ENCODE assay signal across 8 cellular contexts in the genomic region with DNA sequence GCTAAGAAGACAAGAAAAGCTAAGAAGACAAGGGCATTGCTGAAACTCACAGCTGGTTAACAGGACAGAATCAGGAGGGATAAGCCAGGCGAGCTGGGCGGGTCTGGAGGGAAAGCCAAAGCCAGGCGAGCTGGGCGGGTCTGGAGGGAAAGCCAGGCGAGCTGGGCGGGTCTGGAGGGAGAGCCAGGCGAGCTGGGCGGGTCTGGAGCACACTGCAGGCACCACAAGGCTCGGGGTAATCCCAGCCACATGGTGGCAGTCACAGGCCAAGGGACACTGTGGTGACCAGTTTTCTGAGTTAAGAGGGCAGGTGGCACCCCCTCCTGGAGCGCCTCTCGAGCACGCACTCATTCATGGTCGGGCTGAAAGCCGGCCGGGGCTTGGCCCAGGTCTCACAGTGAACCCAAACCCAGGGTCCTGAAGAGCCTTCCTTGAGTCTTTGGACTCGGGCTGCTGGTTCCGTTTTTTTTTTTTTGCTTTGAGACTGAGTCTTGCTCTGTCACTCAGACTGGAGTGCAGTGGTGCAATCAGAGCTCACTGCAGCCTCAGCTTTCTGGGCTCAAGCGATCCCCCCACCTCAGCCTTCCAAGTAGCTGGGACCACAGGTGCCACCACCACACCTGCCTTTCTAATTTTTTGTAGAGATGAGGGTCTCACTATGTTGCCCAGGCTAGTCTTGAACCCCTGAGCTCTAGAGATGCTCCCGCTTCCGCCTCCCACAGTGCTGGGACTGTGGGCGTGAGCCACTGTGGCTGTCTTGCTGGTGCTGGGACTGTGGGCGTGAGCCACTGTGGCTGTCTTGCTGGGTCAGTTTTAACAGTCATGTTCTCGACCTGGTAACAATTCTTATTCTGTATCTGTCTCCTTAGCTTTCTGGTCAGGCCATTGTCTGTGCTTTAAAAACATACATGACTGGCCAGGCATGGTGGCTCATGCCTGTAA. TPM values are rescaled to one million over a fixed set of nuclear protein-coding genes. Genes with fewer than 3 reads are reported as not detected.
DNase-seq lines count a peak whose midpoint lies in the region; ATAC-seq and TF ChIP-seq lines count a peak whose summit lies in the region.

No MANE protein-coding gene starts in this region.

- CTCF ChIA-PET in WTC11 (lab: Charles Lee) = interaction anchor here (0.5 to 2.2 kb wide), 33 partner anchors 9 to 1022 kb away, joined by 3 to 41 read pairs (median 4); partner anchors contain the start of genes CINP and TECPR2

- H3K4me1 Mint-ChIP-seq in WTC11 = peaks cover 3% of the 10 kb centered on the region

- H3K27me3 ChIP-seq in foreskin keratinocyte = no peaks in the 10 kb centered on the region
- no peaks in the 10 kb centered on the region for H3K27me3 ChIP-seq in effector memory CD4-positive, alpha-beta T cell (replicated peaks; ENCODE audit: control insufficient read depth, insufficient read depth, low read length, poor library complexity, severe bottlenecking)

- H3K9me3 ChIP-seq in effector memory CD4-positive, alpha-beta T cell (ENCODE audit: control insufficient read depth, low read length) = no peaks in the 10 kb centered on the region

- TF ChIP-seq POLR2A in NB4 (IDR thresholded peaks at IDR 0.05; ENCODE audit: extremely low read depth, insufficient read length) = no peak

- TF ChIP-seq CTCF in NB4 (IDR thresholded peaks at IDR 0.05; ENCODE audit: low read depth, low read length) (peak; percentile 44), WTC11 (IDR thresholded peaks at IDR 0.05) (no peak), foreskin keratinocyte (conservative IDR thresholded peaks at IDR 0.05) (peak; percentile 50), omental fat pad (IDR thresholded peaks at IDR 0.05) (no peak)

- peaks cover 68% of the 10 kb centered on the region for H3K36me3 Mint-ChIP-seq in WTC11

- H3K27me3 Mint-ChIP-seq in WTC11 (ENCODE audit: low read depth) = no peaks in the 10 kb centered on the region

- no peak overlapping the region for H3K4me3 Mint-ChIP-seq in WTC11

- POLR2A ChIA-PET in WTC11 (lab: Charles Lee) = interaction anchor here (0.6 to 1.2 kb wide), 5 partner anchors 13 to 268 kb away, joined by 3 read pairs; no protein-coding TSS in a partner anchor

- H3K4me3 ChIP-seq in NB4 (ENCODE audit: low read depth, low read length) = no peak overlapping the region
- no peak overlapping the region for H3K4me3 ChIP-seq in effector memory CD4-positive, alpha-beta T cell (ENCODE audit: insufficient read depth, low read depth, low read length, poor library complexity, severe bottlenecking)

- ATAC-seq in WTC11 (peak; percentile 99), foreskin keratinocyte (peak; percentile 69), omental fat pad (ENCODE audit: low FRiP score) (peak; percentile 80)

- peak; percentile 21 for DNase-seq in NCI-H345 (lab: John Stamatoyannopoulos, UW)
- no peak for DNase-seq in NCI-H345 treated with DMSO at 0.1 percent for 48 hours (lab: John Stamatoyannopoulos, UW; ENCODE audit: unreplicated experiment)
- peak; percentile 64 for DNase-seq in NB4 (ENCODE audit: low read depth)
- peak; percentile 93 for DNase-seq in WTC11 (ENCODE audit: low spot score)
- no peak for DNase-seq in foreskin keratinocyte
- DNase-seq in omental fat pad (ENCODE audit: low spot score) = no peak
- no peak for DNase-seq in NOMO-1 treated with DMSO at 0.1 percent for 48 hours (lab: John Stamatoyannopoulos, UW; ENCODE audit: unreplicated experiment)
- DNase-seq in effector memory CD4-positive, alpha-beta T cell = no peak

- peaks cover 79% of the 10 kb centered on the region for H3K36me3 ChIP-seq in effector memory CD4-positive, alpha-beta T cell (ENCODE audit: control insufficient read depth, insufficient read depth, low read length)

- H3K4me1 ChIP-seq in foreskin keratinocyte = no peaks in the 10 kb centered on the region
- H3K4me1 ChIP-seq in effector memory CD4-positive, alpha-beta T cell (ENCODE audit: control insufficient read depth, insufficient read depth, low read length, poor library complexity, severe bottlenecking) = no peaks in the 10 kb centered on the region

- no peaks in the 10 kb centered on the region for H3K9me3 Mint-ChIP-seq in WTC11

- H3K27ac ChIP-seq in foreskin keratinocyte = no peak overlapping the region
- no peak overlapping the region for H3K27ac ChIP-seq in effector memory CD4-positive, alpha-beta T cell (ENCODE audit: insufficient read depth, low read length, poor library complexity, severe bottlenecking)

- peak overlapping the region; percentile 84 for H3K27ac Mint-ChIP-seq in WTC11

TF ChIP-seq in WTC11, 78 proteins besides CTCF, POLR2A, EP300 and RAD21 (continues in another document):
- TF ChIP-seq SP1 (CRISPR knock-in tag; conservative IDR thresholded peaks at IDR 0.05) (peak; percentile 79), MAX (CRISPR knock-in tag; IDR thresholded peaks at IDR 0.05) (no peak; the same call in 1 of the 2 replicates), ZNF263 (CRISPR knock-in tag; IDR thresholded peaks at IDR 0.05; ENCODE audit: low read depth) (no peak), ETV6 (CRISPR knock-in tag; IDR thresholded peaks at IDR 0.05) (0 out of 2 replicates have a peak, but pooled peaks have one; percentile 23), NR2C2 (CRISPR knock-in tag; IDR thresholded peaks at IDR 0.05) (no peak), JAZF1 (CRISPR knock-in tag; IDR thresholded peaks at IDR 0.05) (no peak), ZNF396 (CRISPR knock-in tag; IDR thresholded peaks at IDR 0.05; ENCODE audit: borderline replicate concordance) (no peak), FOXP1 (CRISPR knock-in tag; IDR thresholded peaks at IDR 0.05; ENCODE audit: borderline replicate concordance) (peak; percentile 16; the same call in 1 of the 2 replicates), ZNF121 (CRISPR knock-in tag; IDR thresholded peaks at IDR 0.05) (peak; percentile 37; the same call in 1 of the 2 replicates), USF2 (CRISPR knock-in tag; IDR thresholded peaks at IDR 0.05) (0 out of 2 replicates have a peak, but pooled peaks have one; percentile 13), CDX4 (CRISPR knock-in tag; IDR thresholded peaks at IDR 0.05; ENCODE audit: borderline replicate concordance) (no peak), ZNF317 (CRISPR knock-in tag; IDR thresholded peaks at IDR 0.05; ENCODE audit: borderline replicate concordance, low read depth) (no peak), CREB1 (CRISPR knock-in tag; IDR thresholded peaks at IDR 0.05) (no peak), JUN (CRISPR knock-in tag; IDR thresholded peaks at IDR 0.05) (no peak), FOXK1 (CRISPR knock-in tag; IDR thresholded peaks at IDR 0.05) (no peak), TP53 (CRISPR knock-in tag; IDR thresholded peaks at IDR 0.05) (no peak)
- TF ChIP-seq, protein P1, sequence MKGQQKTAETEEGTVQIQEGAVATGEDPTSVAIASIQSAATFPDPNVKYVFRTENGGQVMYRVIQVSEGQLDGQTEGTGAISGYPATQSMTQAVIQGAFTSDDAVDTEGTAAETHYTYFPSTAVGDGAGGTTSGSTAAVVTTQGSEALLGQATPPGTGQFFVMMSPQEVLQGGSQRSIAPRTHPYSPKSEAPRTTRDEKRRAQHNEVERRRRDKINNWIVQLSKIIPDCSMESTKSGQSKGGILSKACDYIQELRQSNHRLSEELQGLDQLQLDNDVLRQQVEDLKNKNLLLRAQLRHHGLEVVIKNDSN (CRISPR knock-in tag; IDR thresholded peaks at IDR 0.05) = no peak
- TF ChIP-seq, protein P2, sequence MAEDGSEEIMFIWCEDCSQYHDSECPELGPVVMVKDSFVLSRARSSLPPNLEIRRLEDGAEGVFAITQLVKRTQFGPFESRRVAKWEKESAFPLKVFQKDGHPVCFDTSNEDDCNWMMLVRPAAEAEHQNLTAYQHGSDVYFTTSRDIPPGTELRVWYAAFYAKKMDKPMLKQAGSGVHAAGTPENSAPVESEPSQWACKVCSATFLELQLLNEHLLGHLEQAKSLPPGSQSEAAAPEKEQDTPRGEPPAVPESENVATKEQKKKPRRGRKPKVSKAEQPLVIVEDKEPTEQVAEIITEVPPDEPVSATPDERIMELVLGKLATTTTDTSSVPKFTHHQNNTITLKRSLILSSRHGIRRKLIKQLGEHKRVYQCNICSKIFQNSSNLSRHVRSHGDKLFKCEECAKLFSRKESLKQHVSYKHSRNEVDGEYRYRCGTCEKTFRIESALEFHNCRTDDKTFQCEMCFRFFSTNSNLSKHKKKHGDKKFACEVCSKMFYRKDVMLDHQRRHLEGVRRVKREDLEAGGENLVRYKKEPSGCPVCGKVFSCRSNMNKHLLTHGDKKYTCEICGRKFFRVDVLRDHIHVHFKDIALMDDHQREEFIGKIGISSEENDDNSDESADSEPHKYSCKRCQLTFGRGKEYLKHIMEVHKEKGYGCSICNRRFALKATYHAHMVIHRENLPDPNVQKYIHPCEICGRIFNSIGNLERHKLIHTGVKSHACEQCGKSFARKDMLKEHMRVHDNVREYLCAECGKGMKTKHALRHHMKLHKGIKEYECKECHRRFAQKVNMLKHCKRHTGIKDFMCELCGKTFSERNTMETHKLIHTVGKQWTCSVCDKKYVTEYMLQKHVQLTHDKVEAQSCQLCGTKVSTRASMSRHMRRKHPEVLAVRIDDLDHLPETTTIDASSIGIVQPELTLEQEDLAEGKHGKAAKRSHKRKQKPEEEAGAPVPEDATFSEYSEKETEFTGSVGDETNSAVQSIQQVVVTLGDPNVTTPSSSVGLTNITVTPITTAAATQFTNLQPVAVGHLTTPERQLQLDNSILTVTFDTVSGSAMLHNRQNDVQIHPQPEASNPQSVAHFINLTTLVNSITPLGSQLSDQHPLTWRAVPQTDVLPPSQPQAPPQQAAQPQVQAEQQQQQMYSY (CRISPR knock-in tag; IDR thresholded peaks at IDR 0.05) = no peak

RNA-seq across cellular contexts. Expression of gene HSP90AA1, which starts 40.2 kb away (rescaled TPM):
- total RNA-seq in WTC11 (2021) (808 to 842 TPM (median 832 TPM) in 3 replicates), foreskin keratinocyte (675 and 933 TPM in 2 replicates), omental fat pad (1,000 to 10,000 TPM in 1 of 4 donors, 100 to 1,000 TPM in 3; 453 to 1,533 (median 691) TPM)
- 477 and 673 TPM in 2 replicates for polyA plus RNA-seq in foreskin keratinocyte

Comparison
In these comparisons a context has a peak if more than half of its experiments do, and no peak if none do; other contexts are left out.
1. DNase-seq: peak in NCI-H345 (single experiment), NB4 (single experiment) and WTC11 (single experiment); none in NCI-H345 treated with DMSO at 0.1 percent for 48 hours (single experiment), foreskin keratinocyte (0 of 2), omental fat pad (single experiment), NOMO-1 treated with DMSO at 0.1 percent for 48 hours (single experiment) and effector memory CD4-positive, alpha-beta T cell (0 of 3).
2. CTCF ChIP-seq: peak in NB4 (single experiment) and foreskin keratinocyte (single experiment); none in WTC11 (single experiment) and omental fat pad (0 of 3).
3. Peak in every context shown above with its lines, with median percentiles within 50 percentile points of each other: ATAC-seq.